In the genomic region with DNA sequence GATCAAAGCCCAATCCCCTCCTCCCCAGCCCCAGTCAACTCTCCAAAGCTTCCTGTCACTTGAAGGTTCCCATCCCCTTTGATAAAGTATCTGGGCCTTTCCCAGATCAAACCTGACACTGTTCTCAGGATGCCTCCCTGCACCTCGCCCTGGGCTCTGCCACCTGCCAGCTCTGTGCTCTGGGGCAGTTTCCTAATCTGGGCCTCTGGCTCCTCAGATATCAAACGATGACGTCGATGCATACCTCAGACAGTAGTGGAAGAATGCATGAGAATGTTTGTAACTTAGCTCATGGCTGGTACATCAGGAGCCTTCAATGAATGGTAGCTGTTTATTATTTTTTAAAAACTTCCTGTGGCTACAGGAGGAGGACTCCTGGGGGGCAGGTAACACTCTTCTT, we compare ENCODE assay signal across 10 cellular contexts.
DNase-seq lines count a peak whose midpoint lies in the region; ATAC-seq and TF ChIP-seq lines count a peak whose summit lies in the region.
"Had no signal": no experiment of that assay in that cellular context is flagged by ENCODE, and none has a peak within 500 bp of the region (broad histone marks: within the 10 kb centered on the region; RNA-seq: fewer than 3 reads in every experiment).

No MANE protein-coding gene starts in this region.

- no peak for ATAC-seq in stimulated activated naive B cell treated with anti-CD40 and anti-IgM and Interleukin-4, amounts not matched to agents 10 μg/mL and 1 μg/mL and 100 μg/mL, for 72 hours (replicated peaks)
- ATAC-seq in HG02642 (IDR thresholded peaks at IDR 0.05; ENCODE audit: poor library complexity, unreplicated experiment) (no peak), HG02852 (IDR thresholded peaks at IDR 0.05; ENCODE audit: unreplicated experiment) (no peak)
- ATAC-seq: K562, sciatic nerve had no signal

- intact Hi-C loops in left ventricle myocardium inferior (cut with micrococcal nuclease): loop anchor here (10.0 kb wide), 1 partner anchor 162 kb away; the partner anchor contains the start of gene FYN

- no peaks in the 10 kb centered on the region for H3K9me3 Mint-ChIP-seq in stimulated activated naive B cell treated with anti-CD40 and anti-IgM and Interleukin-4, amounts not matched to agents 10 μg/mL and 1 μg/mL and 100 μg/mL, for 72 hours

- H3K36me3 Mint-ChIP-seq in stimulated activated naive B cell treated with anti-CD40 and anti-IgM and Interleukin-4, amounts not matched to agents 10 μg/mL and 1 μg/mL and 100 μg/mL, for 72 hours: peaks cover 18 to 42% of the 10 kb centered on the region in 2 donors

- H3K27ac Mint-ChIP-seq in stimulated activated naive B cell treated with anti-CD40 and anti-IgM and Interleukin-4, amounts not matched to agents 10 μg/mL and 1 μg/mL and 100 μg/mL, for 72 hours: peak overlapping the region; percentile 31

- no peaks in the 10 kb centered on the region for H3K27me3 Mint-ChIP-seq in stimulated activated naive B cell treated with anti-CD40 and anti-IgM and Interleukin-4, amounts not matched to agents 10 μg/mL and 1 μg/mL and 100 μg/mL, for 72 hours

- H3K27ac ChIP-seq in left ventricle myocardium inferior (replicated peaks): peak overlapping the region; percentile 67

- H3K4me3 ChIP-seq in adipocyte (ENCODE audit: low read length) (no peak overlapping the region), left ventricle myocardium inferior (no peak overlapping the region)
- H3K4me3 ChIP-seq: K562 had no signal

- H3K4me1 ChIP-seq in adipocyte (ENCODE audit: control insufficient read depth, insufficient read depth, low read length) (peaks cover 25% of the 10 kb centered on the region), left ventricle myocardium inferior (peaks cover 35% of the 10 kb centered on the region)

- no peaks in the 10 kb centered on the region for H3K27me3 ChIP-seq in adipocyte (replicated peaks; ENCODE audit: control insufficient read depth, insufficient read depth, low read length)
- no peaks in the 10 kb centered on the region for H3K27me3 ChIP-seq in left ventricle myocardium inferior (ENCODE audit: low read depth)

- H3K9me3 ChIP-seq in adipocyte (ENCODE audit: control insufficient read depth, low read length): no peaks in the 10 kb centered on the region
- H3K9me3 ChIP-seq in left ventricle myocardium inferior (replicated peaks): no peaks in the 10 kb centered on the region

- no peak overlapping the region for H3K9ac ChIP-seq in adipocyte (ENCODE audit: low read length)

- TF ChIP-seq CTCF in left ventricle myocardium inferior (IDR thresholded peaks at IDR 0.05; ENCODE audit: borderline replicate concordance): no peak

- no peak overlapping the region for H3K4me3 Mint-ChIP-seq in stimulated activated naive B cell treated with anti-CD40 and anti-IgM and Interleukin-4, amounts not matched to agents 10 μg/mL and 1 μg/mL and 100 μg/mL, for 72 hours

- DNase-seq in NCI-H82 (lab: John Stamatoyannopoulos, UW) (peak; percentile 46), NCI-H82 treated with DMSO at 0.1 percent for 48 hours (lab: John Stamatoyannopoulos, UW; ENCODE audit: unreplicated experiment) (no peak), adipocyte (ENCODE audit: low read depth) (peak; percentile 67), left ventricle myocardium inferior (no peak)
- DNase-seq in stimulated activated naive B cell treated with anti-CD40 and anti-IgM and Interleukin-4, amounts not matched to agents 10 μg/mL and 1 μg/mL and 100 μg/mL, for 72 hours: no peak
- DNase-seq in stimulated activated CD4-positive, alpha-beta T cell treated with anti-CD3 and anti-CD28 coated beads, Interleukin-15, amount 100 ng/mL, for 24 hours: no peak

- H3K4me1 Mint-ChIP-seq in stimulated activated naive B cell treated with anti-CD40 and anti-IgM and Interleukin-4, amounts not matched to agents 10 μg/mL and 1 μg/mL and 100 μg/mL, for 72 hours: peaks cover 0 to 1% of the 10 kb centered on the region in 2 donors

- H3K36me3 ChIP-seq in adipocyte (ENCODE audit: control insufficient read depth, insufficient read depth, low read length, severe bottlenecking): peaks cover 69% of the 10 kb centered on the region
- peaks cover 14% of the 10 kb centered on the region for H3K36me3 ChIP-seq in left ventricle myocardium inferior

Comparison
In these comparisons a context has a peak if more than half of its experiments do, and no peak if none do; other contexts are left out.
1. DNase-seq: peak in NCI-H82 (single experiment) and adipocyte (single experiment); none in NCI-H82 treated with DMSO at 0.1 percent for 48 hours (single experiment), left ventricle myocardium inferior (single experiment), stimulated activated naive B cell treated with anti-CD40 and anti-IgM and Interleukin-4, amounts not matched to agents 10 μg/mL and 1 μg/mL and 100 μg/mL, for 72 hours (single experiment) and stimulated activated CD4-positive, alpha-beta T cell treated with anti-CD3 and anti-CD28 coated beads, Interleukin-15, amount 100 ng/mL, for 24 hours (single experiment).